ENCODE assay signal across 1 cellular context in the genomic region with DNA sequence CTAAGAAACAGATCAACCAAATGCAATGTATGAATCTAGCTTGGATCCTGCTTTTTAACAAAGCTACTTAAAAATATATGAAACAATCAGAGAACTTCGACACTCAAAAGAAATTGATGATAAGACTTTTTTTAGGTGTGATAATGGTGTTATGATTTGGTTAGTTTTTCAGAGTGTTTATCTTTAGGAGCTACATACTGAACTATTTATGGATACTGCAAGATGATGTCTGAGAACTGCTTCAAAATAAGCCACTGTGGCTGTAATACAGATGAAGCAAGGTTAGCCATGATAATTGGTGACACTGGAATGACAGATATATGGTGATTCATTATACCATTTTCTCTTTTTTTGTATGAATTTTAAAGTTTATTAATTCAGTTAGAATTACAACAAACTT.
TF ChIP-seq lines count a peak whose summit lies in the region.

No MANE protein-coding gene starts in this region.

TF ChIP-seq in A549, 52 proteins besides CTCF, POLR2A, EP300 and RAD21 (continued from another document):
- TF ChIP-seq, protein P1, sequence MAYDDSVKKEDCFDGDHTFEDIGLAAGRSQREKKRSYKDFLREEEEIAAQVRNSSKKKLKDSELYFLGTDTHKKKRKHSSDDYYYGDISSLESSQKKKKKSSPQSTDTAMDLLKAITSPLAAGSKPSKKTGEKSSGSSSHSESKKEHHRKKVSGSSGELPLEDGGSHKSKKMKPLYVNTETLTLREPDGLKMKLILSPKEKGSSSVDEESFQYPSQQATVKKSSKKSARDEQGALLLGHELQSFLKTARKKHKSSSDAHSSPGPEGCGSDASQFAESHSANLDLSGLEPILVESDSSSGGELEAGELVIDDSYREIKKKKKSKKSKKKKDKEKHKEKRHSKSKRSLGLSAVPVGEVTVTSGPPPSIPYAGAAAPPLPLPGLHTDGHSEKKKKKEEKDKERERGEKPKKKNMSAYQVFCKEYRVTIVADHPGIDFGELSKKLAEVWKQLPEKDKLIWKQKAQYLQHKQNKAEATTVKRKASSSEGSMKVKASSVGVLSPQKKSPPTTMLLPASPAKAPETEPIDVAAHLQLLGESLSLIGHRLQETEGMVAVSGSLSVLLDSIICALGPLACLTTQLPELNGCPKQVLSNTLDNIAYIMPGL (CRISPR knock-in tag; IDR thresholded peaks at IDR 0.05; ENCODE audit: borderline replicate concordance): no peak
- TF ChIP-seq TFCP2L1 (CRISPR knock-in tag; IDR thresholded peaks at IDR 0.05) (no peak), NR3C1 (IDR thresholded peaks at IDR 0.05) (no peak), JUN (IDR thresholded peaks at IDR 0.05) (no peak), HDAC2 (IDR thresholded peaks at IDR 0.05) (no peak), NPAS2 (CRISPR knock-in tag; IDR thresholded peaks at IDR 0.05; ENCODE audit: borderline replicate concordance) (no peak), ZNF302 (CRISPR knock-in tag; IDR thresholded peaks at IDR 0.05) (no peak), RFX5 (IDR thresholded peaks at IDR 0.05) (no peak), RNF2 (IDR thresholded peaks at IDR 0.05; ENCODE audit: borderline replicate concordance, low read depth) (no peak)
- TF ChIP-seq, protein P2, sequence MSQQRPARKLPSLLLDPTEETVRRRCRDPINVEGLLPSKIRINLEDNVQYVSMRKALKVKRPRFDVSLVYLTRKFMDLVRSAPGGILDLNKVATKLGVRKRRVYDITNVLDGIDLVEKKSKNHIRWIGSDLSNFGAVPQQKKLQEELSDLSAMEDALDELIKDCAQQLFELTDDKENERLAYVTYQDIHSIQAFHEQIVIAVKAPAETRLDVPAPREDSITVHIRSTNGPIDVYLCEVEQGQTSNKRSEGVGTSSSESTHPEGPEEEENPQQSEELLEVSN (IDR thresholded peaks at IDR 0.05; ENCODE audit: borderline replicate concordance, low read depth): no peak
- TF ChIP-seq, protein P3, sequence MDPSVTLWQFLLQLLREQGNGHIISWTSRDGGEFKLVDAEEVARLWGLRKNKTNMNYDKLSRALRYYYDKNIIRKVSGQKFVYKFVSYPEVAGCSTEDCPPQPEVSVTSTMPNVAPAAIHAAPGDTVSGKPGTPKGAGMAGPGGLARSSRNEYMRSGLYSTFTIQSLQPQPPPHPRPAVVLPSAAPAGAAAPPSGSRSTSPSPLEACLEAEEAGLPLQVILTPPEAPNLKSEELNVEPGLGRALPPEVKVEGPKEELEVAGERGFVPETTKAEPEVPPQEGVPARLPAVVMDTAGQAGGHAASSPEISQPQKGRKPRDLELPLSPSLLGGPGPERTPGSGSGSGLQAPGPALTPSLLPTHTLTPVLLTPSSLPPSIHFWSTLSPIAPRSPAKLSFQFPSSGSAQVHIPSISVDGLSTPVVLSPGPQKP (IDR thresholded peaks at IDR 0.05; ENCODE audit: low read depth, low read length): no peak
